Comparison of ENCODE assay signal across 17 cellular contexts in the genomic region with DNA sequence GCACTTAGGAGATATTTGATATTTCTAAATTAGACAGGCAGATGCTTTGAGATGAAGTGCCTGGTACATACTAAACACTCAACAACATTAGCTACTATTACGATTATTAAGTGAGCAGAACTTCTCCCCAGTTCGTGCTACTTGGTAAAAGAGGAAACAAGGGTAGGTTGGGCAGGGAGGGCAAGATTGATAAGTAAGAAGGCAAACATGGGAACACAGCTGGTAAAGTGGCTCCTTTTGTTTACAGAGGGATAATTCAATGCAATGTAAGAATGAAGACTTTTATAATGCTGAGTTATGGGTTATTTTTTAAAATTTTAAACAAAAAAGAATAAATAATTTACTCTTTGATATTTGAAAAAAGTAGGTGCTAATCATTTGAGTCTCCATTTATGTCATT. TPM values are rescaled to one million over a fixed set of nuclear protein-coding genes. Genes with fewer than 3 reads are reported as not detected.
DNase-seq lines count a peak whose midpoint lies in the region; ATAC-seq and TF ChIP-seq lines count a peak whose summit lies in the region.
"Had no signal": no experiment of that assay in that cellular context is flagged by ENCODE, and none has a peak within 500 bp of the region (broad histone marks: within the 10 kb centered on the region; RNA-seq: fewer than 3 reads in every experiment).

No MANE protein-coding gene starts in this region.

- TF ChIP-seq CTCF in DOHH2 (IDR thresholded peaks at IDR 0.05; ENCODE audit: low read depth, low read length, poor library complexity, severe bottlenecking) (no peak), ovary (IDR thresholded peaks at IDR 0.05) (no peak)

- H3K9me3 ChIP-seq in DOHH2 (ENCODE audit: control insufficient read depth, insufficient read depth, low read length) (no peaks in the 10 kb centered on the region), ovary (no peaks in the 10 kb centered on the region)
- H3K9me3 ChIP-seq: body of pancreas had no signal

- H3K27ac Mint-ChIP-seq in T-helper 1 cell treated with Interleukin-12 subunit alpha and Interleukin-12 subunit beta and Interleukin-4 antibody, amounts not matched to agents 30 μg/mL and 1 μg/mL, for 36 hours, result no peak overlapping the region
- peak overlapping the region; percentile 6 for H3K27ac Mint-ChIP-seq in activated CD4-positive, alpha-beta memory T cell treated with anti-CD3 and anti-CD28 coated beads, Interleukin-2, amount 10 ng/mL, durations not matched to agents 7 days and 5 days
- peak overlapping the region; percentile 12 to 93 (median 79) for H3K27ac Mint-ChIP-seq in naive thymus-derived CD8-positive, alpha-beta T cell

- no peak for TF ChIP-seq EP300 in ovary (IDR thresholded peaks at IDR 0.05)

- H3K36me3 ChIP-seq in DOHH2 (ENCODE audit: control insufficient read depth, low read length), result peaks cover 12% of the 10 kb centered on the region
- no peaks in the 10 kb centered on the region for H3K36me3 ChIP-seq in ovary

- H3K4me3 Mint-ChIP-seq in T-helper 1 cell treated with Interleukin-12 subunit alpha and Interleukin-12 subunit beta and Interleukin-4 antibody, amounts not matched to agents 30 μg/mL and 1 μg/mL, for 36 hours, result peak overlapping the region; percentile 9
- H3K4me3 Mint-ChIP-seq in activated CD4-positive, alpha-beta memory T cell treated with anti-CD3 and anti-CD28 coated beads, Interleukin-2, amount 10 ng/mL, durations not matched to agents 7 days and 5 days, result no peak overlapping the region
- H3K4me3 Mint-ChIP-seq in naive thymus-derived CD8-positive, alpha-beta T cell, result peak overlapping the region in 1 of 10 donors; percentile 29

- no peaks in the 10 kb centered on the region for H3K9me3 Mint-ChIP-seq in T-helper 1 cell treated with Interleukin-12 subunit alpha and Interleukin-12 subunit beta and Interleukin-4 antibody, amounts not matched to agents 30 μg/mL and 1 μg/mL, for 36 hours
- no peaks in the 10 kb centered on the region for H3K9me3 Mint-ChIP-seq in activated CD4-positive, alpha-beta memory T cell treated with anti-CD3 and anti-CD28 coated beads, Interleukin-2, amount 10 ng/mL, durations not matched to agents 7 days and 5 days
- no peaks in the 10 kb centered on the region for H3K9me3 Mint-ChIP-seq in naive thymus-derived CD8-positive, alpha-beta T cell

- no peaks in the 10 kb centered on the region for H3K27me3 Mint-ChIP-seq in T-helper 1 cell treated with Interleukin-12 subunit alpha and Interleukin-12 subunit beta and Interleukin-4 antibody, amounts not matched to agents 30 μg/mL and 1 μg/mL, for 36 hours (ENCODE audit: low read depth)
- no peaks in the 10 kb centered on the region for H3K27me3 Mint-ChIP-seq in activated CD4-positive, alpha-beta memory T cell treated with anti-CD3 and anti-CD28 coated beads, Interleukin-2, amount 10 ng/mL, durations not matched to agents 7 days and 5 days
- no peaks in the 10 kb centered on the region for H3K27me3 Mint-ChIP-seq in naive thymus-derived CD8-positive, alpha-beta T cell

- DNase-seq in T-helper 1 cell (no peak), ovary (no peak), HT-29 (ENCODE audit: low spot score) (no peak)
- DNase-seq in activated CD4-positive, alpha-beta memory T cell treated with anti-CD3 and anti-CD28 coated beads, Interleukin-2, amount 10 ng/mL, durations not matched to agents 7 days and 5 days, result no peak
- no peak for DNase-seq in naive thymus-derived CD8-positive, alpha-beta T cell
- DNase-seq: ACHN; activated effector memory CD4-positive, alpha-beta T cell treated with anti-CD3 and anti-CD28 coated beads, Interleukin-2, amount 50 U/mL, for 16 hours; body of pancreas; H7; islet precursor cell; T1000 had no signal

- peaks cover 55% of the 10 kb centered on the region for H3K36me3 Mint-ChIP-seq in T-helper 1 cell treated with Interleukin-12 subunit alpha and Interleukin-12 subunit beta and Interleukin-4 antibody, amounts not matched to agents 30 μg/mL and 1 μg/mL, for 36 hours (ENCODE audit: low read depth)
- peaks cover 81% of the 10 kb centered on the region for H3K36me3 Mint-ChIP-seq in activated CD4-positive, alpha-beta memory T cell treated with anti-CD3 and anti-CD28 coated beads, Interleukin-2, amount 10 ng/mL, durations not matched to agents 7 days and 5 days (ENCODE audit: low read depth)
- H3K36me3 Mint-ChIP-seq in naive thymus-derived CD8-positive, alpha-beta T cell, result peaks cover 0 to 64% (median 2%) of the 10 kb centered on the region in 3 donors

- H3K79me2 ChIP-seq in DOHH2 (ENCODE audit: control insufficient read depth, low read length), result peaks cover 24% of the 10 kb centered on the region

- H3K4me2 ChIP-seq in DOHH2 (ENCODE audit: low read length), result peak overlapping the region; percentile 76

- no peak for ATAC-seq in naive thymus-derived CD8-positive, alpha-beta T cell
- no peak for ATAC-seq in GM18868 (IDR thresholded peaks at IDR 0.05; ENCODE audit: unreplicated experiment)
- ATAC-seq: esophagus mucosa had no signal

- peak overlapping the region; percentile 76 for H3K27ac ChIP-seq in DOHH2 (ENCODE audit: low read depth, low read length)
- H3K27ac ChIP-seq in ovary, result no peak overlapping the region
- H3K27ac ChIP-seq: body of pancreas, parathyroid adenoma had no signal

- no peaks in the 10 kb centered on the region for H4K20me1 ChIP-seq in DOHH2 (ENCODE audit: control insufficient read depth, insufficient read depth, low read depth, low read length)

- intact Hi-C loops in ovary (cut with DNase I), result no loop called here

- H3F3A ChIP-seq in DOHH2 (ENCODE audit: control insufficient read depth, insufficient read depth), result peaks cover 12% of the 10 kb centered on the region

- no peak for TF ChIP-seq POLR2A in ovary (IDR thresholded peaks at IDR 0.05)

- no peaks in the 10 kb centered on the region for H3K27me3 ChIP-seq in DOHH2 (ENCODE audit: control insufficient read depth, low read length)
- H3K27me3 ChIP-seq in ovary, result no peaks in the 10 kb centered on the region
- H3K27me3 ChIP-seq: body of pancreas had no signal

- peaks cover 84% of the 10 kb centered on the region for H3K4me1 Mint-ChIP-seq in T-helper 1 cell treated with Interleukin-12 subunit alpha and Interleukin-12 subunit beta and Interleukin-4 antibody, amounts not matched to agents 30 μg/mL and 1 μg/mL, for 36 hours (ENCODE audit: low read depth)
- peaks cover 93% of the 10 kb centered on the region for H3K4me1 Mint-ChIP-seq in activated CD4-positive, alpha-beta memory T cell treated with anti-CD3 and anti-CD28 coated beads, Interleukin-2, amount 10 ng/mL, durations not matched to agents 7 days and 5 days
- H3K4me1 Mint-ChIP-seq in naive thymus-derived CD8-positive, alpha-beta T cell, result peaks cover 33 to 96% (median 93%) of the 10 kb centered on the region in 4 donors

- POLR2A ChIA-PET in activated CD4-positive, alpha-beta memory T cell treated with anti-CD3 and anti-CD28 coated beads, Interleukin-2, amount 10 ng/mL, durations not matched to agents 7 days and 5 days (lab: Charles Lee), result interaction anchor here (0.9 to 17.1 kb wide), 3 partner anchors 16 to 69 kb away, joined by 4 to 444 read pairs (median 364); partner anchors contain the start of gene WIPF1
- POLR2A ChIA-PET in naive thymus-derived CD8-positive, alpha-beta T cell (lab: Charles Lee), result no interaction called here

- H3K9me2 ChIP-seq in DOHH2 (replicated peaks; ENCODE audit: control insufficient read depth, low read length), result no peaks in the 10 kb centered on the region

- H3K4me3 ChIP-seq in DOHH2 (ENCODE audit: low read length), result peak overlapping the region; percentile 8
- no peak overlapping the region for H3K4me3 ChIP-seq in ovary
- H3K4me3 ChIP-seq: body of pancreas, skin epidermis had no signal

- H3K4me1 ChIP-seq in DOHH2 (ENCODE audit: control insufficient read depth, low read length) (peaks cover 87% of the 10 kb centered on the region), ovary (ENCODE audit: insufficient read depth) (peaks cover 2% of the 10 kb centered on the region)

- WGBS in ovary, 3 donors, result 93 to 94% (median 93%) methylated on average over 2 of the region's 2 CpGs

- CTCF ChIA-PET in activated CD4-positive, alpha-beta memory T cell treated with anti-CD3 and anti-CD28 coated beads, Interleukin-2, amount 10 ng/mL, durations not matched to agents 7 days and 5 days (lab: Charles Lee), result interaction anchor here (1.9 to 2.3 kb wide), 2 partner anchors 11 to 16 kb away, joined by 5 to 13 read pairs; partner anchors contain the start of gene WIPF1

RNA-seq across cellular contexts. Expression of gene WIPF1, which starts 15.9 kb away (rescaled TPM):
- 100 to 1,000 TPM; 574 to 590 TPM for total RNA-seq in activated CD4-positive, alpha-beta memory T cell treated with anti-CD3 and anti-CD28 coated beads, Interleukin-2, amount 10 ng/mL, durations not matched to agents 7 days and 5 days
- 100 to 1,000 TPM; 408 to 419 TPM for total RNA-seq in naive thymus-derived CD8-positive, alpha-beta T cell
- polyA plus RNA-seq in naive thymus-derived CD8-positive, alpha-beta T cell, result 100 to 1,000 TPM in 2 of 3 donors, 10 to 100 TPM in 1; 97.5 to 116 (median 103) TPM
- 10 to 100 TPM in 6 of 7 donors, 1 to 10 TPM in 1; 9.7 to 42.6 (median 24.4) TPM for total RNA-seq in ovary
- 10 to 100 TPM; 13.3 to 34.7 TPM for polyA plus RNA-seq in ovary
- total RNA-seq in HT-29 (2014; rRNA removed; shearing (Covaris generic)), result not detected in 2 replicates

Comparison
In these comparisons a context has a peak if more than half of its experiments do, and no peak if none do; other contexts are left out.
1. RNA of gene WIPF1, which starts 15.9 kb away (total RNA-seq): 574 to 590 TPM in activated CD4-positive, alpha-beta memory T cell treated with anti-CD3 and anti-CD28 coated beads, Interleukin-2, amount 10 ng/mL, durations not matched to agents 7 days and 5 days, 408 to 419 TPM in naive thymus-derived CD8-positive, alpha-beta T cell and 9.7 to 42.6 TPM in ovary; not detected in HT-29; every median in the first group is over 10 times any median in the second.